9 cellular contexts compared by ENCODE assay signal in the genomic region with DNA sequence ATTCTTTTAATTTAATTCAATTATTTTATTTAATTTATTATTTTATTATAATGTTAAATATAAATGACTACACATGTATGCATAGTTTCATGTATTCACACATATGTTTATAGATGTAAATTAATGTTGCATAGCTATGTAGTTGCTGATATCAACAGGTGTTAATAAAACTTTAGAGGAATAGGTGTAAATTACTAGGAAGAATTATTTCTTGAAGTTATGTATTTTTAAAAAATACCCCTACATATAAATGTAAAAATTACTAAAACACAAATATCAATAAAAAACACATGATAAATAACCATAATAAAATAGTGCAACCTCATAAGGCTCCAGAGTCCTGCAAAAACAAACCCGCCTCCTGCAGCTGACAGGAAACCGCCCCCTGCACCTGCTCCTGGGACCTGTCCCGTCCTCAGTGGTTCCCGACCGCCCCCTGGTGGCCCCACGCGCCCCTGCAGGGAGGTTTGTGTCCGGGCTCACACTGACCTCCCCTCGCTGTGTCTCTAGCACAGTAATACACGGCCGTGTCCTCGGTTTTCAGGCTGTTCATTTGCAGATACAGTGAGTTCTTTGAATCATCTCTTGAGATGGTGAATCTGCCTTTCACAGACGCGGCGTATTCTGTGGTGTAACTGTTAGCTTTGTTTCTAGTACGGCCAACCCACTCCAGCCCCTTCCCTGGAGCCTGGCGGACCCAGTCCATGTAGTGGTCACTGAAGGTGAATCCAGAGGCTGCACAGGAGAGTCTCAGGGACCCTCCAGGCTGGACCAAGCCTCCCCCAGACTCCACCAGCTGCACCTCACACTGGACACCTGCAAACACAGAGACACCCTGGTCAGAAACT.
DNase-seq lines count a peak whose midpoint lies in the region; ATAC-seq, FAIRE-seq and TF ChIP-seq lines count a peak whose summit lies in the region.
"Had no signal": no experiment of that assay in that cellular context is flagged by ENCODE, and none has a peak within 500 bp of the region (broad histone marks: within the 10 kb centered on the region; RNA-seq: fewer than 3 reads in every experiment).

No MANE protein-coding gene starts in this region.

- FAIRE-seq in keratinocyte (lab: Jason Lieb, UNC) = no peak

- H3K4me1 ChIP-seq in keratinocyte (ENCODE audit: control insufficient read depth, extremely low read depth, insufficient read depth, low read length) = no peaks in the 10 kb centered on the region
- H3K4me1 ChIP-seq: SJSA1 had no signal

- H3K79me2 ChIP-seq in keratinocyte (ENCODE audit: control insufficient read depth, insufficient read depth, low read length) = no peaks in the 10 kb centered on the region

- no peak overlapping the region for H3K9ac ChIP-seq in keratinocyte (ENCODE audit: control insufficient read depth, extremely low read depth, insufficient read depth, low read length)

- H3K4me3 ChIP-seq in Jurkat, Clone E6-1 (ENCODE audit: low read length) = no peak overlapping the region
- H3K4me3 ChIP-seq in keratinocyte (ENCODE audit: control insufficient read depth in 2 of 3, extremely low read depth in 1 of 3, insufficient read depth in 2 of 3, low read depth in 1 of 3, low read length in 3 of 3) = no peak overlapping the region
- H3K4me3 ChIP-seq: SJSA1 had no signal

- no peak overlapping the region for H3K27ac ChIP-seq in keratinocyte (ENCODE audit: control insufficient read depth, insufficient read depth, low read length)
- H3K27ac ChIP-seq: SJSA1 had no signal

- no peaks in the 10 kb centered on the region for H4K20me1 ChIP-seq in keratinocyte (ENCODE audit: control insufficient read depth, extremely low read depth, insufficient read depth, low read length)

- no peak for ATAC-seq in HG03439 (IDR thresholded peaks at IDR 0.05; ENCODE audit: unreplicated experiment)

- peak in 2 of 3 experiments; percentile 17 to 50 for TF ChIP-seq CTCF in keratinocyte (optimal IDR thresholded peaks at IDR 0.05 in 1 of 3, IDR thresholded peaks at IDR 0.05 in 1 of 3, conservative IDR thresholded peaks at IDR 0.05 in 1 of 3; ENCODE audit: extremely low read depth in 1 of 3, insufficient read depth in 2 of 3, low read length in 3 of 3)

- DNase-seq in EL = peak; percentile 1
- peak; percentile 75 for DNase-seq in Jurkat, Clone E6-1 (ENCODE audit: low read depth, low spot score)
- peak; percentile 70 for DNase-seq in SK-MEL-5 (ENCODE audit: low read depth, low spot score)
- peak; percentile 67 for DNase-seq in activated gamma-delta T cell treated with anti-CD3 and anti-CD28 coated beads, Interleukin-2, amount 50 U/mL, for 16 hours (ENCODE audit: low read depth)
- DNase-seq in keratinocyte (ENCODE audit: low read depth, low spot score) = no peak
- DNase-seq in stimulated activated CD8-positive, alpha-beta memory T cell treated with anti-CD3 and anti-CD28 coated beads, Interleukin-15, amount 100 ng/mL, for 48 hours (ENCODE audit: low read depth in 2 of 2) = peak; percentile 64 to 65
- no peak for DNase-seq in OCI-M2 (lab: John Stamatoyannopoulos, UW; ENCODE audit: unreplicated experiment)

- no peak overlapping the region for H2AFZ ChIP-seq in keratinocyte (ENCODE audit: control insufficient read depth, low read length)

- dilution Hi-C loops in keratinocyte (cut with MboI; ENCODE audit: extremely low pct_ligation_motif_present, low sequenced_read_pairs) = no loop called here

- no peaks in the 10 kb centered on the region for H3K36me3 ChIP-seq in keratinocyte (ENCODE audit: control insufficient read depth in 2 of 2, extremely low read depth in 1 of 2, insufficient read depth in 2 of 2, low read length in 2 of 2)
- H3K36me3 ChIP-seq: SJSA1 had no signal

- H3K9me1 ChIP-seq in keratinocyte (ENCODE audit: control insufficient read depth, extremely low read depth, insufficient read depth, low read length) = no peaks in the 10 kb centered on the region

- in situ Hi-C loops in SK-MEL-5 (cut with HindIII; ENCODE audit: low pct_unique_long_range_greater_than_20kb, low sequenced_read_pairs) = no loop called here

- H3K27me3 ChIP-seq in keratinocyte (ENCODE audit: control insufficient read depth, extremely low read depth, insufficient read depth, low read length) = no peaks in the 10 kb centered on the region
- H3K27me3 ChIP-seq: SJSA1 had no signal

- H3K9me3 ChIP-seq in keratinocyte (ENCODE audit: control insufficient read depth, low read depth, low read length) = no peaks in the 10 kb centered on the region
- H3K9me3 ChIP-seq: SJSA1 had no signal

- no peak overlapping the region for H3K4me2 ChIP-seq in keratinocyte (ENCODE audit: control insufficient read depth, extremely low read depth, insufficient read depth, low read depth, low read length)

Comparison
In these comparisons a context has a peak if more than half of its experiments do, and no peak if none do; other contexts are left out.
1. DNase-seq: peak in EL (single experiment), Jurkat, Clone E6-1 (single experiment), SK-MEL-5 (single experiment), activated gamma-delta T cell treated with anti-CD3 and anti-CD28 coated beads, Interleukin-2, amount 50 U/mL, for 16 hours (single experiment) and stimulated activated CD8-positive, alpha-beta memory T cell treated with anti-CD3 and anti-CD28 coated beads, Interleukin-15, amount 100 ng/mL, for 48 hours (2 of 2); none in keratinocyte (single experiment) and OCI-M2 (single experiment).